17 cellular contexts compared by ENCODE assay signal in the genomic region with DNA sequence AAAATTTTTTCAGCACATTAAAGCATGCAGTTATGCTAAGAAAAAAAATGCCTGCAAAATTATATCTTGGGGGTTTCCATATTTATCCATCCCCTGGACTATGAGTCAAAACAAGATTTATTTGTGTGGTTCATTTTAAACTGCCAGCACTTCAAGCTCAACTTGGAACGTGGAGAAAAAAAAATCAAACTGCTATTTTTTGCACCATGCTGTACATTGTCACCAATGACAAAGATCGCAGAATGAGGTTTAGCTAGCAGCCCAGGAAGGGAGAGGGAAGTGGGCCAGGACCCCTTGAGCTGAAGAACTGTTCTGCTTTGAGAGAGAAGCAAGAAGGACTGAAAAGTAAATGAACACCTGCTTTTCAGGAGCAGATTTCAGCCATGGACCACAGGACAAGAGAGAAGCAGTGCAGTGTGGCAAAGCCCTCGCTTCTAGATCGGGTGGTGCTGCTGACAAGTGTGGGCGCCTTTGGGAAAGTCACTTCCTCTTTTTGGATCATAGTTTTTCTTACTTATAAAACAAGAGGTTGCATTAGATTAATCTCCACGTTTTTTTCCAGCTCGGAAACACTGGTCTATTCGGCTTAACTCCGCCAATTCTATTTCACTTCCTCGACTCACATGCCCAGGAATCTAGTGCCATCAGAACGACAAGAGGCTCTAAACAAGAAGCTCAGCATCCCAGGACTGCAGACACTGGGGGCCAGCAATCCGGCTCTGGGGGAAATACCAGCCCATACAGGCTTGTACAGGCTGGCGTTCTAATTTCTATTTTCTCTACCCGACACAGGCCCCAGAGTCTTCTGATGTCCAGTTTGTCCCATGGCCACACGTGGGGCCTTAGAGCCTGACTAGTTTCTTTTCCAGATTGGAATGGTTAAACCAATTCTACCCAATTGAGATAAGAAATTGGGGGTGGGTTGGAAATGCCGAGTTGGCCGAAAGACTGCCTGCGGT.
DNase-seq lines count a peak whose midpoint lies in the region; ATAC-seq, FAIRE-seq and TF ChIP-seq lines count a peak whose summit lies in the region.
"Had no signal": no experiment of that assay in that cellular context is flagged by ENCODE, and none has a peak within 500 bp of the region (broad histone marks: within the 10 kb centered on the region; RNA-seq: fewer than 3 reads in every experiment).

No MANE protein-coding gene starts in this region.

- no TSS peak for BruUV-seq in K562 (replicated peaks; lab: Mats Ljungman, UMichigan)

- TF ChIP-seq EP300 in K562 (IDR thresholded peaks at IDR 0.05; ENCODE audit: low read length): no peak

- in situ Hi-C loops in GM13977 (cut with MboI; ENCODE audit: low pct_unique_long_range_greater_than_20kb, low sequenced_read_pairs, unreplicated experiment) (no loop called here), K562 (cut with MboI) (no loop called here)

- intact Hi-C loops in K562 (cut with micrococcal nuclease): no loop called here

- CTCF ChIA-PET in K562 (lab: Yijun Ruan, JAX; ENCODE audit: low intra/inter-chr PET ratio): no interaction called here

- no peak overlapping the region for H3K9ac ChIP-seq in K562 (ENCODE audit: insufficient read depth in 1 of 2, low read depth in 2 of 2, low read length in 2 of 2)

- no peak for TF ChIP-seq POLR2A in K562 (conservative IDR thresholded peaks at IDR 0.05)
- TF ChIP-seq POLR2A in Peyer's patch (IDR thresholded peaks at IDR 0.05): no peak

- DNase-seq in GM13977 (ENCODE audit: low spot score) (peak; percentile 34), NOMO-1 (lab: John Stamatoyannopoulos, UW; ENCODE audit: unreplicated experiment in 2 of 2) (peak; percentile 42 to 51), K562 (ENCODE audit: extremely low read depth in 1 of 4, low spot score in 3 of 4) (no peak), H7 (no peak), left lobe of liver (ENCODE audit: low spot score) (no peak), Peyer's patch (no peak)
- no peak for DNase-seq in stimulated activated effector memory CD8-positive, alpha-beta T cell treated with anti-CD3 and anti-CD28 coated beads, Interleukin-12 subunit alpha, Interleukin-12 subunit beta, amount 100 ng/mL, for 72 hours (ENCODE audit: low spot score in 2 of 2)
- DNase-seq: amniotic stem cell, DMS153, endodermal cell, left colon, NCI-H1417 treated with DMSO at 0.1 percent for 48 hours, NCI-H510A, small intestine had no signal

- TF ChIP-seq CTCF in GM13977 (IDR thresholded peaks at IDR 0.05; ENCODE audit: extremely low read depth, insufficient read depth, missing control alignments) (no peak), K562 (IDR thresholded peaks at IDR 0.05 in 2 of 3, conservative IDR thresholded peaks at IDR 0.05 in 1 of 3; ENCODE audit: insufficient read depth in 2 of 3, low read depth in 1 of 3, low read length in 3 of 3) (no peak), Peyer's patch (IDR thresholded peaks at IDR 0.05) (no peak)

- H4K20me1 ChIP-seq in K562 (replicated peaks; ENCODE audit: control insufficient read depth, insufficient read depth, low read length): no peaks in the 10 kb centered on the region

- no peak overlapping the region for H3K4me3 ChIP-seq in K562
- H3K4me3 ChIP-seq in H7 (ENCODE audit: insufficient read depth, low read depth, low read length): no peak overlapping the region
- H3K4me3 ChIP-seq in Peyer's patch: no peak overlapping the region
- H3K4me3 ChIP-seq: SK-N-MC, tibial nerve had no signal

- H3K9me3 Mint-ChIP-seq in stimulated activated effector memory CD8-positive, alpha-beta T cell treated with anti-CD3 and anti-CD28 coated beads, Interleukin-12 subunit alpha, Interleukin-12 subunit beta, amount 100 ng/mL, for 72 hours: no peaks in the 10 kb centered on the region
- H3K9me3 Mint-ChIP-seq: endodermal cell had no signal

- no peak overlapping the region for H3K4me3 Mint-ChIP-seq in stimulated activated effector memory CD8-positive, alpha-beta T cell treated with anti-CD3 and anti-CD28 coated beads, Interleukin-12 subunit alpha, Interleukin-12 subunit beta, amount 100 ng/mL, for 72 hours
- H3K4me3 Mint-ChIP-seq: endodermal cell had no signal

- H3K27me3 ChIP-seq in K562 (ENCODE audit: control insufficient read depth in 2 of 2, insufficient read depth in 2 of 2, low read length in 2 of 2) (no peaks in the 10 kb centered on the region), H7 (ENCODE audit: control insufficient read depth, insufficient read depth, low read length) (no peaks in the 10 kb centered on the region), Peyer's patch (no peaks in the 10 kb centered on the region)
- H3K27me3 ChIP-seq: tibial nerve had no signal

- no peaks in the 10 kb centered on the region for H3K4me1 ChIP-seq in K562 (replicated peaks in 1 of 2; ENCODE audit: control insufficient read depth in 2 of 2, insufficient read depth in 2 of 2, low read length in 2 of 2)
- no peaks in the 10 kb centered on the region for H3K4me1 ChIP-seq in Peyer's patch
- H3K4me1 ChIP-seq: tibial nerve had no signal

- POLR2A ChIA-PET in K562 (lab: Yijun Ruan, JAX): interaction anchor here (0.5 to 1.5 kb wide), 5 partner anchors 13 to 194 kb away, joined by 3 to 4 read pairs (median 3); no protein-coding TSS in a partner anchor

- H2AFZ ChIP-seq in K562 (ENCODE audit: low read depth, low read length): no peak overlapping the region

- 75% methylated on average over 17 of the region's 18 CpGs for WGBS in K562 (ENCODE audit: insufficient coverage, low coverage, missing lambda C conversion rate)

- no peak for ATAC-seq in K562
- no peak for ATAC-seq in stimulated activated effector memory CD8-positive, alpha-beta T cell treated with anti-CD3 and anti-CD28 coated beads, Interleukin-12 subunit alpha, Interleukin-12 subunit beta, amount 100 ng/mL, for 72 hours
- no peak for ATAC-seq in left lobe of liver
- ATAC-seq: left colon had no signal

- no peaks in the 10 kb centered on the region for H3K4me1 Mint-ChIP-seq in stimulated activated effector memory CD8-positive, alpha-beta T cell treated with anti-CD3 and anti-CD28 coated beads, Interleukin-12 subunit alpha, Interleukin-12 subunit beta, amount 100 ng/mL, for 72 hours
- H3K4me1 Mint-ChIP-seq: endodermal cell had no signal

- H3K27ac ChIP-seq in K562 (ENCODE audit: extremely low read depth, low read depth, low read length) (no peak overlapping the region), Peyer's patch (no peak overlapping the region)
- H3K27ac ChIP-seq: SK-N-MC, tibial nerve had no signal

- peak overlapping the region; percentile 79 for H3K27ac Mint-ChIP-seq in stimulated activated effector memory CD8-positive, alpha-beta T cell treated with anti-CD3 and anti-CD28 coated beads, Interleukin-12 subunit alpha, Interleukin-12 subunit beta, amount 100 ng/mL, for 72 hours
- H3K27ac Mint-ChIP-seq: endodermal cell had no signal

- H3K36me3 ChIP-seq in K562 (ENCODE audit: control insufficient read depth, insufficient read depth, low read length): peaks cover 9% of the 10 kb centered on the region; the same call in 1 of the 3 replicates
- H3K36me3 ChIP-seq in H7 (replicated peaks; ENCODE audit: control insufficient read depth, insufficient read depth, low read length): no peaks in the 10 kb centered on the region
- H3K36me3 ChIP-seq in Peyer's patch: peaks cover 0 to 6% (median 0%) of the 10 kb centered on the region in 3 donors
- H3K36me3 ChIP-seq: tibial nerve had no signal

- H3K36me3 Mint-ChIP-seq in stimulated activated effector memory CD8-positive, alpha-beta T cell treated with anti-CD3 and anti-CD28 coated beads, Interleukin-12 subunit alpha, Interleukin-12 subunit beta, amount 100 ng/mL, for 72 hours: peaks cover 86% of the 10 kb centered on the region

- H3K79me2 ChIP-seq in K562 (ENCODE audit: control insufficient read depth, insufficient read depth, low read length): no peaks in the 10 kb centered on the region

- no peak for FAIRE-seq in K562 (lab: Jason Lieb, UNC)
- FAIRE-seq: small intestine, TTC549 had no signal

- H3K9me3 ChIP-seq in K562 (replicated peaks; ENCODE audit: control insufficient read depth, insufficient read depth, low read depth, low read length): no peaks in the 10 kb centered on the region
- H3K9me3 ChIP-seq in Peyer's patch: no peaks in the 10 kb centered on the region
- H3K9me3 ChIP-seq: tibial nerve had no signal

- no peaks in the 10 kb centered on the region for H3K9me1 ChIP-seq in K562 (ENCODE audit: control insufficient read depth, insufficient read depth, low read length)

- TF ChIP-seq RAD21 in K562 (CRISPR knock-in tag; conservative IDR thresholded peaks at IDR 0.05 in 1 of 2, IDR thresholded peaks at IDR 0.05 in 1 of 2): no peak

- no peak overlapping the region for H3K4me2 ChIP-seq in K562 (ENCODE audit: insufficient read depth, low read length)

TF ChIP-seq in K562, 482 proteins besides CTCF, POLR2A, EP300 and RAD21:
- TF ChIP-seq FOSL1 (tag; conservative IDR thresholded peaks at IDR 0.05): no peak
- TF ChIP-seq SPI1 (IDR thresholded peaks at IDR 0.05; ENCODE audit: borderline replicate concordance, low read depth, low read length): peak; percentile 94

Comparison
In these comparisons a context has a peak if more than half of its experiments do, and no peak if none do; other contexts are left out.
1. DNase-seq: peak in GM13977 (single experiment) and NOMO-1 (2 of 2); none in K562 (0 of 4), stimulated activated effector memory CD8-positive, alpha-beta T cell treated with anti-CD3 and anti-CD28 coated beads, Interleukin-12 subunit alpha, Interleukin-12 subunit beta, amount 100 ng/mL, for 72 hours (0 of 2), H7 (single experiment), left lobe of liver (single experiment) and Peyer's patch (0 of 3).